In genomic region chr20:50957798-50958732, GRCh38 we compare ENCODE assay signal across 1 cellular context.
TF ChIP-seq lines count a peak whose summit lies in the region.

DPM1 (minus strand) TSS chr20:50958532; CDS start chr20:50958523, 9 bp downstream.

TF ChIP-seq in HepG2, 621 proteins besides CTCF, POLR2A, EP300 and RAD21 (continued from another document and continues in another):
- peak; percentile 88 for TF ChIP-seq ZNF407 (CRISPR knock-in tag; IDR thresholded peaks at IDR 0.05; ENCODE audit: not compliant biosample characterization)
- TF ChIP-seq NR3C1 (CRISPR knock-in tag; IDR thresholded peaks at IDR 0.05) = no peak
- 0 out of 2 replicates have a peak, but pooled peaks have one; percentile 45 for TF ChIP-seq IRF1 (CRISPR knock-in tag; IDR thresholded peaks at IDR 0.05; ENCODE audit: low read depth)
- TF ChIP-seq ZNF282 (IDR thresholded peaks at IDR 0.05; ENCODE audit: partially characterized antibody) = no peak
- no peak for TF ChIP-seq STAG1 (CRISPR knock-in tag; IDR thresholded peaks at IDR 0.05)
- TF ChIP-seq SIN3A (IDR thresholded peaks at IDR 0.05; ENCODE audit: borderline replicate concordance, low read depth, low read length) = peak; percentile 89
- no peak; the same call in none of the 2 replicates for TF ChIP-seq FOXO1 (CRISPR knock-in tag; IDR thresholded peaks at IDR 0.05)
- TF ChIP-seq ZNF275 (CRISPR knock-in tag; IDR thresholded peaks at IDR 0.05; ENCODE audit: borderline replicate concordance) = no peak; the same call in 1 of the 2 replicates
- peak; percentile 46; the same call in 1 of the 2 replicates for TF ChIP-seq NR2F2 (IDR thresholded peaks at IDR 0.05; ENCODE audit: borderline replicate concordance, low read depth)
- TF ChIP-seq GZF1 (CRISPR knock-in tag; IDR thresholded peaks at IDR 0.05) = peak; percentile 82; the same call in 1 of the 2 replicates
- TF ChIP-seq, protein P1, sequence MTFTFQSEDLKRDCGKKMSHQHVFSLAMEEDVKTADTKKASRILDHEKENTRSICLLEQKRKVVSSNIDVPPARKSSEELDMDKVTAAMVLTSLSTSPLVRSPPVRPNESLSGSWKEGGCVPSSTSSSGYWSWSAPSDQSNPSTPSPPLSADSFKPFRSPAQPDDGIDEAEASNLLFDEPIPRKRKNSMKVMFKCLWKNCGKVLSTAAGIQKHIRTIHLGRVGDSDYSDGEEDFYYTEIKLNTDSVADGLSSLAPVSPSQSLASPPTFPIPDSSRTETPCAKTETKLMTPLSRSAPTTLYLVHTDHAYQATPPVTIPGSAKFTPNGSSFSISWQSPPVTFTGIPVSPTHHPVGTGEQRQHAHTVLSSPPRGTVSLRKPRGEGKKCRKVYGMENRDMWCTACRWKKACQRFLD (CRISPR knock-in tag; IDR thresholded peaks at IDR 0.05; ENCODE audit: borderline replicate concordance) = no peak
- peak; percentile 93 for TF ChIP-seq YEATS2 (CRISPR knock-in tag; IDR thresholded peaks at IDR 0.05; ENCODE audit: borderline replicate concordance)
- peak; percentile 98 for TF ChIP-seq KDM5A (IDR thresholded peaks at IDR 0.05; ENCODE audit: borderline replicate concordance, low read length)
- TF ChIP-seq ZNF816 (CRISPR knock-in tag; IDR thresholded peaks at IDR 0.05; ENCODE audit: borderline replicate concordance) = no peak
- TF ChIP-seq HOXD1 (CRISPR knock-in tag; IDR thresholded peaks at IDR 0.05) = no peak; the same call in 1 of the 2 replicates
- TF ChIP-seq MED1 (CRISPR knock-in tag; IDR thresholded peaks at IDR 0.05) = peak; percentile 42
- peak; percentile 28; the same call in 1 of the 2 replicates for TF ChIP-seq ZNF598 (CRISPR knock-in tag; IDR thresholded peaks at IDR 0.05; ENCODE audit: borderline replicate concordance)
- TF ChIP-seq ARID3A (IDR thresholded peaks at IDR 0.05; ENCODE audit: low read depth, low read length) = peak; percentile 52; the same call in 1 of the 2 replicates
- peak; percentile 87 for TF ChIP-seq ZFY (CRISPR knock-in tag; IDR thresholded peaks at IDR 0.05)
- TF ChIP-seq ZSCAN29 (CRISPR knock-in tag; conservative IDR thresholded peaks at IDR 0.05) = no peak; the same call in 1 of the 2 replicates
- TF ChIP-seq, protein P2, sequence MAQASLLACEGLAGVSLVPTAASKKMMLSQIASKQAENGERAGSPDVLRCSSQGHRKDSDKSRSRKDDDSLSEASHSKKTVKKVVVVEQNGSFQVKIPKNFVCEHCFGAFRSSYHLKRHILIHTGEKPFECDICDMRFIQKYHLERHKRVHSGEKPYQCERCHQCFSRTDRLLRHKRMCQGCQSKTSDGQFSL (CRISPR knock-in tag; IDR thresholded peaks at IDR 0.05) = no peak
- TF ChIP-seq NRL (CRISPR knock-in tag; IDR thresholded peaks at IDR 0.05; ENCODE audit: borderline replicate concordance) = peak; percentile 95
- TF ChIP-seq ZMYM2 (CRISPR knock-in tag; IDR thresholded peaks at IDR 0.05) = 0 out of 2 replicates have a peak, but pooled peaks have one; percentile 74
- peak; percentile 9 for TF ChIP-seq TAF15 (IDR thresholded peaks at IDR 0.05; ENCODE audit: low read depth, low read length, poor library complexity, severe bottlenecking)
- TF ChIP-seq, protein P3, sequence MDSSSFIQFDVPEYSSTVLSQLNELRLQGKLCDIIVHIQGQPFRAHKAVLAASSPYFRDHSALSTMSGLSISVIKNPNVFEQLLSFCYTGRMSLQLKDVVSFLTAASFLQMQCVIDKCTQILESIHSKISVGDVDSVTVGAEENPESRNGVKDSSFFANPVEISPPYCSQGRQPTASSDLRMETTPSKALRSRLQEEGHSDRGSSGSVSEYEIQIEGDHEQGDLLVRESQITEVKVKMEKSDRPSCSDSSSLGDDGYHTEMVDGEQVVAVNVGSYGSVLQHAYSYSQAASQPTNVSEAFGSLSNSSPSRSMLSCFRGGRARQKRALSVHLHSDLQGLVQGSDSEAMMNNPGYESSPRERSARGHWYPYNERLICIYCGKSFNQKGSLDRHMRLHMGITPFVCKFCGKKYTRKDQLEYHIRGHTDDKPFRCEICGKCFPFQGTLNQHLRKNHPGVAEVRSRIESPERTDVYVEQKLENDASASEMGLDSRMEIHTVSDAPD (CRISPR knock-in tag; IDR thresholded peaks at IDR 0.05) = no peak
- peak; percentile 34; the same call in 1 of the 2 replicates for TF ChIP-seq ZNF614 (CRISPR knock-in tag; IDR thresholded peaks at IDR 0.05; ENCODE audit: borderline replicate concordance)
- peak; percentile 99 for TF ChIP-seq FOXK2 (IDR thresholded peaks at IDR 0.05)
- no peak for TF ChIP-seq ZNF660 (CRISPR knock-in tag; IDR thresholded peaks at IDR 0.05; ENCODE audit: borderline replicate concordance, low read depth)
- TF ChIP-seq ATRX (CRISPR knock-in tag; IDR thresholded peaks at IDR 0.05; ENCODE audit: borderline replicate concordance) = peak; percentile 65; the same call in 1 of the 2 replicates
- TF ChIP-seq ZNF776 (CRISPR knock-in tag; IDR thresholded peaks at IDR 0.05) = no peak; the same call in 1 of the 2 replicates
- TF ChIP-seq KDM2A (CRISPR knock-in tag; IDR thresholded peaks at IDR 0.05; ENCODE audit: borderline replicate concordance, low read depth) = peak; percentile 90
- TF ChIP-seq, protein P4, sequence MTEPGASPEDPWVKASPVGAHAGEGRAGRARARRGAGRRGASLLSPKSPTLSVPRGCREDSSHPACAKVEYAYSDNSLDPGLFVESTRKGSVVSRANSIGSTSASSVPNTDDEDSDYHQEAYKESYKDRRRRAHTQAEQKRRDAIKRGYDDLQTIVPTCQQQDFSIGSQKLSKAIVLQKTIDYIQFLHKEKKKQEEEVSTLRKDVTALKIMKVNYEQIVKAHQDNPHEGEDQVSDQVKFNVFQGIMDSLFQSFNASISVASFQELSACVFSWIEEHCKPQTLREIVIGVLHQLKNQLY (CRISPR knock-in tag; IDR thresholded peaks at IDR 0.05) = peak; percentile 36; the same call in 1 of the 2 replicates
- peak; percentile 89; the same call in 1 of the 2 replicates for TF ChIP-seq SATB2 (CRISPR knock-in tag; IDR thresholded peaks at IDR 0.05)
- TF ChIP-seq POLR2G (IDR thresholded peaks at IDR 0.05; ENCODE audit: low read depth, low read length) = peak; percentile 99
- TF ChIP-seq FOSL2 (CRISPR knock-in tag; IDR thresholded peaks at IDR 0.05) = peak; percentile 50
- TF ChIP-seq ZSCAN31 (CRISPR knock-in tag; IDR thresholded peaks at IDR 0.05; ENCODE audit: low read depth) = peak; percentile 66
- TF ChIP-seq DNMT1 (CRISPR knock-in tag; IDR thresholded peaks at IDR 0.05) = no peak; the same call in 1 of the 2 replicates
- TF ChIP-seq ZBTB33 (CRISPR knock-in tag; IDR thresholded peaks at IDR 0.05) = peak; percentile 70
- TF ChIP-seq HMG20A (CRISPR knock-in tag; IDR thresholded peaks at IDR 0.05; ENCODE audit: borderline replicate concordance) = no peak
- TF ChIP-seq EEA1 (CRISPR knock-in tag; IDR thresholded peaks at IDR 0.05; ENCODE audit: borderline replicate concordance) = 0 out of 2 replicates have a peak, but pooled peaks have one; percentile 13
- no peak for TF ChIP-seq RARA (CRISPR knock-in tag; IDR thresholded peaks at IDR 0.05)
- TF ChIP-seq MEF2D (CRISPR knock-in tag; IDR thresholded peaks at IDR 0.05) = peak; percentile 83
- no peak; the same call in 1 of the 2 replicates for TF ChIP-seq ZNF713 (CRISPR knock-in tag; IDR thresholded peaks at IDR 0.05)
- TF ChIP-seq ZNF720 (CRISPR knock-in tag; IDR thresholded peaks at IDR 0.05) = 0 out of 2 replicates have a peak, but pooled peaks have one; percentile 82
- TF ChIP-seq ZBTB42 (CRISPR knock-in tag; IDR thresholded peaks at IDR 0.05) = no peak
- 0 out of 2 replicates have a peak, but pooled peaks have one; percentile 21 for TF ChIP-seq NFE2L1 (CRISPR knock-in tag; IDR thresholded peaks at IDR 0.05; ENCODE audit: borderline replicate concordance)
- TF ChIP-seq NCOR1 (IDR thresholded peaks at IDR 0.05; ENCODE audit: borderline replicate concordance, low read length) = peak; percentile 35; the same call in 1 of the 2 replicates
- no peak for TF ChIP-seq HHEX (CRISPR knock-in tag; IDR thresholded peaks at IDR 0.05)
- no peak for TF ChIP-seq HMG20B (CRISPR knock-in tag; conservative IDR thresholded peaks at IDR 0.05)
- TF ChIP-seq RAD51 (IDR thresholded peaks at IDR 0.05; ENCODE audit: borderline replicate concordance) = no peak
